19 cellular contexts compared by ENCODE assay signal in the genomic region with DNA sequence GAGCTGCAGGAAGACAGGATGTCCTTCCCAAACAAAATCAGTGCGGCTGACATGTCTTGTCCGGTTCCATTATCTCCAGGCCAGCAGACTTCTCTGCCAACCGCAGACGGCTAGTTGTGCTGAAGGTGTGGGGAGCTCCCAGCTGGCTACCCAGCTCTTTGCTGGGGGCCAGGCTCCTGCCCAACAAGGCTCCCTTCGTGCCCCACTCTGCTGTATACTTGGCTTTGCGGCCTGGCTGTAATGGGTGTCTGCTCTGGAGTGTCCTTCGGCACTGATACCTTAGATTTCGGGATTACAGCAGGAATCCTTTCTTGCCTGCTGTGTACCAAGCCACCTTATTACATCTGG.
"Had no signal": no experiment of that assay in that cellular context is flagged by ENCODE, and none has a peak within 500 bp of the region (broad histone marks: within the 10 kb centered on the region; RNA-seq: fewer than 3 reads in every experiment).

No MANE protein-coding gene starts in this region.

- H3K9ac ChIP-seq: parathyroid adenoma had no signal

- H3K4me3 Mint-ChIP-seq: nephron progenitor cell had no signal

- H3K27ac Mint-ChIP-seq: nephron progenitor cell had no signal

- H3K27me3 ChIP-seq: colonic mucosa, hepatocyte, right lobe of liver had no signal

- H3K4me2 ChIP-seq: hepatocyte had no signal

- H2AFZ ChIP-seq: hepatocyte, parathyroid adenoma had no signal

- H3K4me1 ChIP-seq: colonic mucosa, parathyroid adenoma had no signal

- H3K9me3 ChIP-seq: colonic mucosa, psoas muscle, right lobe of liver had no signal

- ATAC-seq: left ventricle myocardium superior, right lobe of liver had no signal

- DNase-seq: colonic mucosa; effector CD4-positive, alpha-beta T cell; foreskin melanocyte; left colon; mesenchymal stem cell; midbrain; nephron progenitor cell; psoas muscle; retina; stimulated activated CD4-positive, alpha-beta T cell treated with anti-CD3 and anti-CD28 coated beads, Interleukin-15, amount 100 ng/mL, for 24 hours; stimulated activated CD4-positive, alpha-beta T cell treated with anti-CD3 and anti-CD28 coated beads, Interleukin-1b, Interleukin-23, amount 100 ng/mL, for 48 hours; stimulated activated CD4-positive, alpha-beta T cell treated with anti-CD3 and anti-CD28 coated beads, Interleukin-4, amount 100 ng/mL, for 24 hours; stimulated activated naive CD4-positive, alpha-beta T cell; trophoblast cell had no signal

- H3K4me3 ChIP-seq: colonic mucosa, hepatocyte, lung, psoas muscle, right lobe of liver had no signal

- H3K36me3 ChIP-seq: colonic mucosa had no signal

- H3K27ac ChIP-seq: colonic mucosa, hepatocyte, parathyroid adenoma, psoas muscle, right lobe of liver had no signal

- H3K79me2 ChIP-seq: hepatocyte, parathyroid adenoma had no signal
